17 cellular contexts compared by ENCODE assay signal in genomic region chr4:2071912-2072867, GRCh38. TPM values are rescaled to one million over a fixed set of nuclear protein-coding genes. Genes with fewer than 3 reads are reported as not detected.
DNase-seq lines count a peak whose midpoint lies in the region; ATAC-seq and TF ChIP-seq lines count a peak whose summit lies in the region.
"Had no signal": no experiment of that assay in that cellular context is flagged by ENCODE, and none has a peak within 500 bp of the region (broad histone marks: within the 10 kb centered on the region; RNA-seq: fewer than 3 reads in every experiment).

No MANE protein-coding gene starts in this region.

- no peaks in the 10 kb centered on the region for H3K27me3 ChIP-seq in HAP-1 (ENCODE audit: low read depth)
- H3K27me3 ChIP-seq: colonic mucosa had no signal

- DNase-seq in C1 segment of cervical spinal cord (lab: John Stamatoyannopoulos, UW) (peak in 9 of 14 donors; percentile 27 to 87 (median 63)), HAP-1 (ENCODE audit: low spot score in 2 of 2) (peak; percentile 62 to 82), caudate nucleus (lab: John Stamatoyannopoulos, UW) (peak in 25 of 61 donors; percentile 30 to 85 (median 62)), neural crest cell (ENCODE audit: low read depth, low spot score) (peak; percentile 53), EL (no peak), KBM-7 (no peak)
- DNase-seq: activated CD4-positive, alpha-beta T cell treated with anti-CD3 and anti-CD28 coated beads for 1 hour; activated T-cell treated with anti-CD3 and anti-CD28 coated beads for 4 hours; colonic mucosa; MM.1S; NCI-H2171 treated with DMSO at 0.1 percent for 48 hours; OCI-M1 had no signal

- no peaks in the 10 kb centered on the region for H3K36me3 Mint-ChIP-seq in neural crest cell (ENCODE audit: low read depth)

- H3K4me3 ChIP-seq in HAP-1: no peak overlapping the region
- H3K4me3 ChIP-seq: colonic mucosa, esophagus muscularis mucosa, thoracic aorta had no signal

- H3K36me3 ChIP-seq in HAP-1 (replicated peaks): no peaks in the 10 kb centered on the region
- H3K36me3 ChIP-seq: colonic mucosa, esophagus muscularis mucosa, thoracic aorta had no signal

- no peaks in the 10 kb centered on the region for H3K9me3 ChIP-seq in HAP-1
- H3K9me3 ChIP-seq: colonic mucosa, esophagus muscularis mucosa, thoracic aorta had no signal

- H3K4me3 Mint-ChIP-seq in neural crest cell: peak overlapping the region; percentile 15

- peak overlapping the region; percentile 84 for H3K27ac ChIP-seq in caudate nucleus (ENCODE audit: low read depth, low read length)
- H3K27ac ChIP-seq: colonic mucosa, esophagus muscularis mucosa, thoracic aorta had no signal

- no peaks in the 10 kb centered on the region for H3K27me3 Mint-ChIP-seq in neural crest cell (ENCODE audit: low read depth)

- H3K27ac Mint-ChIP-seq in neural crest cell (ENCODE audit: unreplicated experiment): no peak overlapping the region

- no peak for TF ChIP-seq CTCF in neural crest cell (conservative IDR thresholded peaks at IDR 0.05)

- peaks cover 32% of the 10 kb centered on the region for H3K4me1 Mint-ChIP-seq in neural crest cell

- ATAC-seq in HG02678 (IDR thresholded peaks at IDR 0.05; ENCODE audit: unreplicated experiment): no peak
- no peak for ATAC-seq in HG03457 (IDR thresholded peaks at IDR 0.05; ENCODE audit: unreplicated experiment)
- ATAC-seq: left ventricle myocardium superior had no signal

- in situ Hi-C loops in HAP-1 (cut with MboI; ENCODE audit: low sequenced_read_pairs): no loop called here
- in situ Hi-C loops in KBM-7 (cut with MboI; ENCODE audit: low pct_unique_long_range_greater_than_20kb, low sequenced_read_pairs): no loop called here

- H3K4me1 ChIP-seq in HAP-1: peaks cover 13% of the 10 kb centered on the region
- H3K4me1 ChIP-seq: colonic mucosa had no signal

- H3K9me3 Mint-ChIP-seq in neural crest cell: no peaks in the 10 kb centered on the region

RNA-seq across cellular contexts. Expression of gene NAT8L, which starts 13.1 kb away (rescaled TPM):
- 18.8 and 19.5 TPM in 2 replicates for total RNA-seq in neural crest cell

Comparison
In these comparisons a context has a peak if more than half of its experiments do, and no peak if none do; other contexts are left out.
1. DNase-seq: peak in C1 segment of cervical spinal cord (9 of 14), HAP-1 (2 of 2) and neural crest cell (single experiment); none in EL (single experiment) and KBM-7 (single experiment).